8 cellular contexts compared by ENCODE assay signal in genomic region chr20:50569864-50570836, GRCh38. TPM values are rescaled to one million over a fixed set of nuclear protein-coding genes. Genes with fewer than 3 reads are reported as not detected.
DNase-seq lines count a peak whose midpoint lies in the region; ATAC-seq, FAIRE-seq and TF ChIP-seq lines count a peak whose summit lies in the region.

No MANE protein-coding gene starts in this region.

- TF ChIP-seq RAD21 in A549 (conservative IDR thresholded peaks at IDR 0.05 in 1 of 2, IDR thresholded peaks at IDR 0.05 in 1 of 2) = peak; percentile 45 to 61

- H3K27ac ChIP-seq in A549 = peak overlapping the region in 1 of 2 experiments; percentile 5; a peak in 3 of 6 replicates

- H3K36me3 ChIP-seq in HAP-1 (replicated peaks) = peaks cover 24% of the 10 kb centered on the region

- H3K4me1 Mint-ChIP-seq in T-helper 17 cell = peaks cover 47% of the 10 kb centered on the region

- DNase-seq in A549 (ENCODE audit: low read depth in 1 of 2, low spot score in 1 of 2) (peak in 1 of 2 experiments; percentile 54), T-helper 17 cell (no peak), sciatic nerve (ENCODE audit: low spot score) (no peak), HAP-1 (ENCODE audit: low spot score in 2 of 2) (no peak), middle frontal gyrus (ENCODE audit: extremely low spot score, low spot score) (no peak)

- POLR2A ChIA-PET in A549 (lab: Yijun Ruan, JAX) = interaction anchor here (1.2 kb wide), 1 partner anchor 9 kb away, joined by 3 read pairs; no protein-coding TSS in a partner anchor

- H3K4me2 ChIP-seq in A549 = no peak overlapping the region

- no peaks in the 10 kb centered on the region for H3K27me3 Mint-ChIP-seq in T-helper 17 cell

- TF ChIP-seq POLR2A in A549 (IDR thresholded peaks at IDR 0.05; ENCODE audit: low read length) = no peak

- H3K36me3 Mint-ChIP-seq in T-helper 17 cell (ENCODE audit: low read depth) = peaks cover 12% of the 10 kb centered on the region

- 89% methylated on average over 14 of the region's 14 CpGs for WGBS in A549 (ENCODE audit: missing lambda C conversion rate)

- peak overlapping the region; percentile 90 for H3K27ac Mint-ChIP-seq in T-helper 17 cell

- CTCF ChIA-PET in A549 (lab: Yijun Ruan, JAX) = interaction anchor here (0.7 to 14.7 kb wide), 9 partner anchors 8 to 401 kb away, joined by 3 to 268 read pairs (median 4); partner anchors contain the start of gene CEBPB

- intact Hi-C loops in sciatic nerve (cut with DNase I) = no loop called here

- TF ChIP-seq CTCF in A549 (IDR thresholded peaks at IDR 0.05) = peak; percentile 29; the same call in 2 of the 3 replicates

- FAIRE-seq in A549 (lab: Jason Lieb, UNC) = no peak

- no peak for TF ChIP-seq EP300 in A549 (IDR thresholded peaks at IDR 0.05)

- H3K4me3 ChIP-seq in A549 (no peak overlapping the region), HAP-1 (no peak overlapping the region)

- H3K4me1 ChIP-seq in A549 (peaks cover 11% of the 10 kb centered on the region; the same call in 1 of the 3 replicates), HAP-1 (no peaks in the 10 kb centered on the region)

- H3K9me3 ChIP-seq in A549 = no peaks in the 10 kb centered on the region
- no peaks in the 10 kb centered on the region for H3K9me3 ChIP-seq in T-helper 17 cell (ENCODE audit: control insufficient read depth, low read length, poor library complexity, severe bottlenecking)
- H3K9me3 ChIP-seq in HAP-1 = no peaks in the 10 kb centered on the region

- in situ Hi-C loops in HAP-1 (cut with MboI; ENCODE audit: low sequenced_read_pairs) = no loop called here

- peak overlapping the region; percentile 41 for H3K4me3 Mint-ChIP-seq in T-helper 17 cell

- peak; percentile 88 to 91 for ATAC-seq in A549
- ATAC-seq in GM18517 (IDR thresholded peaks at IDR 0.05; ENCODE audit: unreplicated experiment) = peak; percentile 58
- peak; percentile 61 for ATAC-seq in HG03280 (IDR thresholded peaks at IDR 0.05; ENCODE audit: unreplicated experiment)
- peak; percentile 81 for ATAC-seq in T-helper 17 cell
- ATAC-seq in esophagus mucosa = peak; percentile 61
- ATAC-seq in sciatic nerve = peak; percentile 69

- no peaks in the 10 kb centered on the region for H3K27me3 ChIP-seq in HAP-1 (ENCODE audit: low read depth)

TF ChIP-seq in A549, 52 proteins besides CTCF, POLR2A, EP300 and RAD21:
- TF ChIP-seq FOSB (CRISPR knock-in tag; IDR thresholded peaks at IDR 0.05) (no peak), CBX2 (IDR thresholded peaks at IDR 0.05; ENCODE audit: borderline replicate concordance, low read depth) (no peak), SMC3 (IDR thresholded peaks at IDR 0.05) (peak; percentile 27; the same call in 1 of the 3 replicates), MAFK (IDR thresholded peaks at IDR 0.05; ENCODE audit: partially characterized antibody) (peak; percentile 71), HES2 (IDR thresholded peaks at IDR 0.05) (no peak), NFE2L2 (conservative IDR thresholded peaks at IDR 0.05; ENCODE audit: low read length) (0 out of 2 replicates have a peak, but pooled peaks have one; percentile 32)

RNA-seq across cellular contexts. Expression of gene PTPN1, which starts 60.0 kb away (rescaled TPM):
- polyA plus RNA-seq in A549 (2011; rRNA removed) = 21.8 and 23.2 TPM in 2 replicates
- polyA plus RNA-seq in A549 (2012; cell fraction: cytosol; rRNA removed) = 17.7 and 21.9 TPM in 2 replicates
- polyA plus RNA-seq in A549 (2012; cell fraction: nucleus; rRNA removed) = 22.1 and 27.5 TPM in 2 replicates
- polyA plus RNA-seq in A549 (2017; fragmentation: RNase III; extraction: RNeasy Plus Mini Kit Qiagen cat#74134 plus additional on column Dnase treatment) = 24.3 to 26.7 TPM (median 25.6 TPM) in 3 replicates
- polyA minus RNA-seq in A549 (2011; rRNA and poly(A)+ RNA removed) = 15.7 and 16.0 TPM in 2 replicates
- 10 to 100 TPM; 65.5 to 67.7 TPM for total RNA-seq in T-helper 17 cell
- total RNA-seq in esophagus mucosa = 23.3 TPM
- total RNA-seq in sciatic nerve = 25.8 TPM
